Comparison of ENCODE assay signal across 8 cellular contexts in the genomic region with DNA sequence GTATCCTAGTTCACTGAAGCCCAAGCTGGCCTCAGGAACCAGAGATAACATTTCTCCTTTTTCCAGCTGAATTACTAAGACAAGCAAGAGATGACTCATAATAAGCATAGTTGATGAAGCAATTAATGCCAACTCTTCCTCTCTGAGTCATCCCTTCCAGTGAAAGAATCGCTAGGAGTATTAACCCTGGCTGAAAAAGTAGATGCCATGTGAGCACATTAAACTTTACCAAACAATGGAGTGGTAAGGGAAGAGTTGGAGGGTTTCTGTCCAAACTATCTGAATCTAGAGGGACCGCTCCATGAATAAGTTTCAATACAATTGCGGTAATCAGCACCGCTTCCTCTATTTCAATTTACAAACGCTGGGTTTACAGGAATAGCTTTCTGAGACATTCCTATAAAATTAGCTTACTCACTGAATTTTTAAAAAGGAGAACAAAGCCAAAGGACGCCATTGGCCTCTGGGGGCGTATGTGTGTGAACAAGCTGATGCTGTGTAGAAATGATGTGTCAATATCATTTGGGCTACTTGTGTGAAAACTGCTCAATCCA. TPM values are rescaled to one million over a fixed set of nuclear protein-coding genes. Genes with fewer than 3 reads are reported as not detected.
A peak's percentile ranks its signal among the peaks of the same experiment; 100 is the strongest.
DNase-seq lines count a peak whose midpoint lies in the region; ATAC-seq and TF ChIP-seq lines count a peak whose summit lies in the region.

No MANE protein-coding gene starts in this region.

- no peaks in the 10 kb centered on the region for H3K36me3 ChIP-seq in upper lobe of right lung

- intact Hi-C loops in upper lobe of right lung (cut with DNase I) = no loop called here

- peaks cover 4% of the 10 kb centered on the region for H3K4me1 ChIP-seq in upper lobe of right lung

- peak; percentile 63 for ATAC-seq in HG03159 (IDR thresholded peaks at IDR 0.05; ENCODE audit: unreplicated experiment)
- peak; percentile 80 for ATAC-seq in upper lobe of right lung

- peak; percentile 59 for DNase-seq in stimulated activated CD4-positive, alpha-beta T cell treated with anti-CD3 and anti-CD28 coated beads, Interleukin-15, amount 100 ng/mL, for 24 hours
- DNase-seq in stimulated activated CD4-positive, alpha-beta T cell treated with anti-CD3 and anti-CD28 coated beads, Interleukin-12 subunit alpha, Interleukin-12 subunit beta, amount 100 ng/mL, for 4 hours = no peak
- DNase-seq in SKM-1 (lab: John Stamatoyannopoulos, UW; ENCODE audit: unreplicated experiment) (peak; percentile 76), dermis microvascular lymphatic vessel endothelial cell (ENCODE audit: low read depth in 2 of 2) (peak; percentile 38 to 93), midbrain (lab: John Stamatoyannopoulos, UW) (peak; percentile 53), upper lobe of right lung (peak; percentile 71), NCI-H82 (lab: John Stamatoyannopoulos, UW) (no peak)

- H3K27ac ChIP-seq in upper lobe of right lung = peak overlapping the region; percentile 74

- H3K4me3 ChIP-seq in upper lobe of right lung = peak overlapping the region; percentile 9

- no peaks in the 10 kb centered on the region for H3K9me3 ChIP-seq in upper lobe of right lung

- peak; percentile 33 for TF ChIP-seq CTCF in upper lobe of right lung (IDR thresholded peaks at IDR 0.05)

- no peaks in the 10 kb centered on the region for H3K27me3 ChIP-seq in upper lobe of right lung

RNA-seq across cellular contexts. Expression of a gene that starts 48.3 kb away (rescaled TPM):
- 9.1 and 12.6 TPM in 2 replicates for total RNA-seq in dermis microvascular lymphatic vessel endothelial cell
- total RNA-seq in upper lobe of right lung = 71.2 TPM

Comparison
In these comparisons a context has a peak if more than half of its experiments do, and no peak if none do; other contexts are left out.
1. DNase-seq: peak in stimulated activated CD4-positive, alpha-beta T cell treated with anti-CD3 and anti-CD28 coated beads, Interleukin-15, amount 100 ng/mL, for 24 hours (single experiment), SKM-1 (single experiment), dermis microvascular lymphatic vessel endothelial cell (2 of 2), midbrain (single experiment) and upper lobe of right lung (single experiment); none in stimulated activated CD4-positive, alpha-beta T cell treated with anti-CD3 and anti-CD28 coated beads, Interleukin-12 subunit alpha, Interleukin-12 subunit beta, amount 100 ng/mL, for 4 hours (single experiment) and NCI-H82 (single experiment).